9 cellular contexts compared by ENCODE assay signal in genomic region chr11:48005878-48006277, GRCh38. TPM values are rescaled to one million over a fixed set of nuclear protein-coding genes. Genes with fewer than 3 reads are reported as not detected.
A peak's percentile ranks its signal among the peaks of the same experiment; 100 is the strongest.
DNase-seq lines count a peak whose midpoint lies in the region; ATAC-seq, FAIRE-seq and TF ChIP-seq lines count a peak whose summit lies in the region.
"Had no signal": no experiment of that assay in that cellular context is flagged by ENCODE, and none has a peak within 500 bp of the region (broad histone marks: within the 10 kb centered on the region; RNA-seq: fewer than 3 reads in every experiment).

No MANE protein-coding gene starts in this region.

- H3K27ac ChIP-seq in neuronal stem cell (replicated peaks; ENCODE audit: low read length), result no peak overlapping the region

- H3K23ac ChIP-seq in neuronal stem cell (ENCODE audit: low read depth, low read length, poor library complexity), result peak overlapping the region; percentile 3

- no peak overlapping the region for H3K4me3 ChIP-seq in neuronal stem cell (ENCODE audit: low read length in 2 of 2)

- no peaks in the 10 kb centered on the region for H3K27me3 ChIP-seq in neuronal stem cell (ENCODE audit: control insufficient read depth in 3 of 3, insufficient read depth in 3 of 3, low read depth in 1 of 3, low read length in 3 of 3)

- H3K9ac ChIP-seq in neuronal stem cell (ENCODE audit: low read depth, low read length, poor library complexity), result no peak overlapping the region

- H3K36me3 ChIP-seq in neuronal stem cell (replicated peaks in 1 of 2; ENCODE audit: control insufficient read depth in 2 of 2, insufficient read depth in 2 of 2, low read length in 2 of 2), result no peaks in the 10 kb centered on the region

- DNase-seq in DMS79 treated with DMSO at 0.1 percent for 48 hours (lab: John Stamatoyannopoulos, UW), result peak; percentile 67
- peak; percentile 41 for DNase-seq in NCI-H2196 treated with DMSO at 0.1 percent for 48 hours (lab: John Stamatoyannopoulos, UW; ENCODE audit: unreplicated experiment)
- no peak for DNase-seq in activated naive CD8-positive, alpha-beta T cell treated with anti-CD3 and anti-CD28 coated beads for 36 hours
- DNase-seq in neuronal stem cell (ENCODE audit: low spot score), result peak; percentile 36
- no peak for DNase-seq in hepatic stellate cell (ENCODE audit: low spot score)
- DNase-seq in H54 (ENCODE audit: insufficient read length, low spot score), result no peak

- peak overlapping the region; percentile 97 for H3K27ac Mint-ChIP-seq in activated naive CD8-positive, alpha-beta T cell treated with anti-CD3 and anti-CD28 coated beads for 36 hours

- H2BK5ac ChIP-seq in neuronal stem cell (ENCODE audit: low read length), result no peak overlapping the region

- ATAC-seq in GM18870 (IDR thresholded peaks at IDR 0.05; ENCODE audit: unreplicated experiment) (no peak), GM21737 (IDR thresholded peaks at IDR 0.05; ENCODE audit: unreplicated experiment) (no peak)

- peaks cover 16% of the 10 kb centered on the region for H3K36me3 Mint-ChIP-seq in activated naive CD8-positive, alpha-beta T cell treated with anti-CD3 and anti-CD28 coated beads for 36 hours

- peaks cover 18 to 34% of the 10 kb centered on the region in 2 donors for H3K4me1 ChIP-seq in neuronal stem cell (ENCODE audit: control insufficient read depth in 2 of 2, insufficient read depth in 1 of 2, low read depth in 1 of 2, low read length in 2 of 2)

- no peak overlapping the region for H3K4ac ChIP-seq in neuronal stem cell (ENCODE audit: low read length)

- H3K9me3 ChIP-seq in neuronal stem cell (replicated peaks in 1 of 2; ENCODE audit: control insufficient read depth in 2 of 2, insufficient read depth in 1 of 2, low read depth in 1 of 2, low read length in 2 of 2), result no peaks in the 10 kb centered on the region

- TF ChIP-seq POLR2A in H54 (IDR thresholded peaks at IDR 0.05; ENCODE audit: low read depth, low read length), result no peak

- H4K91ac ChIP-seq in neuronal stem cell (ENCODE audit: low read depth, low read length, poor library complexity), result no peak overlapping the region

- H2AFZ ChIP-seq in neuronal stem cell (ENCODE audit: low read length), result peak overlapping the region; percentile 17

- peak overlapping the region; percentile 76 for H3K14ac ChIP-seq in neuronal stem cell (ENCODE audit: low read length)

- no peak overlapping the region for H3K4me2 ChIP-seq in neuronal stem cell (ENCODE audit: insufficient read depth, low read length, poor library complexity, severe bottlenecking)

- H2AK5ac ChIP-seq in neuronal stem cell (ENCODE audit: low read depth, low read length), result no peak overlapping the region

- no peak overlapping the region for H2BK12ac ChIP-seq in neuronal stem cell (ENCODE audit: low read length)

- peak overlapping the region; percentile 50 for H3K4me3 Mint-ChIP-seq in activated naive CD8-positive, alpha-beta T cell treated with anti-CD3 and anti-CD28 coated beads for 36 hours

- H4K8ac ChIP-seq in neuronal stem cell (ENCODE audit: low read depth, low read length), result no peak overlapping the region

- H3K79me1 ChIP-seq in neuronal stem cell (ENCODE audit: low read depth, low read length), result peaks cover 3% of the 10 kb centered on the region

- no CpG with 5 or more reads among the region's 5 CpGs for WGBS in neuronal stem cell (ENCODE audit: extremely low coverage in 2 of 2, insufficient read length in 2 of 2, insufficient replicate concordance in 1 of 2), 2 donors

- no peaks in the 10 kb centered on the region for H3K27me3 Mint-ChIP-seq in activated naive CD8-positive, alpha-beta T cell treated with anti-CD3 and anti-CD28 coated beads for 36 hours

- H3K18ac ChIP-seq in neuronal stem cell (ENCODE audit: low read length), result no peak overlapping the region

- peaks cover 1% of the 10 kb centered on the region for H3K9me3 Mint-ChIP-seq in activated naive CD8-positive, alpha-beta T cell treated with anti-CD3 and anti-CD28 coated beads for 36 hours

- H2BK120ac ChIP-seq in neuronal stem cell (ENCODE audit: low read depth, low read length), result no peak overlapping the region

- H3K4me1 Mint-ChIP-seq in activated naive CD8-positive, alpha-beta T cell treated with anti-CD3 and anti-CD28 coated beads for 36 hours, result peaks cover 70% of the 10 kb centered on the region

- FAIRE-seq in H54 (lab: Jason Lieb, UNC), result no peak
- FAIRE-seq: keratinocyte had no signal

- H2BK15ac ChIP-seq in neuronal stem cell (ENCODE audit: low read length), result no peak overlapping the region

RNA-seq across cellular contexts. Expression of gene PTPRJ, which starts 25.5 kb away (rescaled TPM):
- total RNA-seq in activated naive CD8-positive, alpha-beta T cell treated with anti-CD3 and anti-CD28 coated beads for 36 hours, result 10 to 100 TPM; 11.8 to 13.1 TPM
- 12.6 TPM for polyA plus RNA-seq in neuronal stem cell (2013, experiment 1 of 2)
- 12.9 TPM for polyA plus RNA-seq in neuronal stem cell (2013, experiment 2 of 2)

Comparison
In these comparisons a context has a peak if more than half of its experiments do, and no peak if none do; other contexts are left out.
1. DNase-seq: peak in DMS79 treated with DMSO at 0.1 percent for 48 hours (single experiment), NCI-H2196 treated with DMSO at 0.1 percent for 48 hours (single experiment) and neuronal stem cell (single experiment); none in activated naive CD8-positive, alpha-beta T cell treated with anti-CD3 and anti-CD28 coated beads for 36 hours (single experiment), hepatic stellate cell (single experiment) and H54 (single experiment).